Comparison of ENCODE assay signal across 9 cellular contexts in genomic region chr20:25281541-25281991, GRCh38.
DNase-seq lines count a peak whose midpoint lies in the region; ATAC-seq lines count a peak whose summit lies in the region.
"Had no signal": no experiment of that assay in that cellular context is flagged by ENCODE, and none has a peak within 500 bp of the region (broad histone marks: within the 10 kb centered on the region; RNA-seq: fewer than 3 reads in every experiment).

No MANE protein-coding gene starts in this region.

- DNase-seq in NCI-H2107 (lab: John Stamatoyannopoulos, UW) (peak; percentile 44), memory B cell (ENCODE audit: low spot score in 2 of 2) (peak; percentile 30 to 31), inferior parietal cortex (ENCODE audit: extremely low spot score) (no peak), HK-2 (ENCODE audit: unreplicated experiment) (no peak), NCI-H524 treated with DMSO at 0.1 percent for 48 hours (lab: John Stamatoyannopoulos, UW) (no peak)
- no peak for DNase-seq in stimulated activated CD4-positive, alpha-beta T cell treated with anti-CD3 and anti-CD28 coated beads, Interleukin-12 subunit alpha, Interleukin-12 subunit beta, amount 100 ng/mL, for 4 hours
- DNase-seq: activated CD4-positive, alpha-beta T cell treated with anti-CD3 and anti-CD28 coated beads, Interleukin-2, amount 50 U/mL, for 4 hours had no signal

- H3K27me3 Mint-ChIP-seq in memory B cell = no peaks in the 10 kb centered on the region

- H3K36me3 Mint-ChIP-seq in memory B cell = peaks cover 28% of the 10 kb centered on the region

- no peak overlapping the region for H3K27ac Mint-ChIP-seq in memory B cell

- peak; percentile 51 for ATAC-seq in GM18508 (IDR thresholded peaks at IDR 0.05; ENCODE audit: insufficient read depth, unreplicated experiment)
- peak; percentile 67 for ATAC-seq in HG02623 (IDR thresholded peaks at IDR 0.05; ENCODE audit: unreplicated experiment)
- peak; percentile 79 for ATAC-seq in memory B cell (ENCODE audit: low read depth)

- H3K9me3 Mint-ChIP-seq in memory B cell = no peaks in the 10 kb centered on the region

- peak overlapping the region; percentile 8 for H3K4me3 Mint-ChIP-seq in memory B cell

- H3K4me1 Mint-ChIP-seq in memory B cell = peaks cover 15% of the 10 kb centered on the region

Comparison
In these comparisons a context has a peak if more than half of its experiments do, and no peak if none do; other contexts are left out.
1. DNase-seq: peak in NCI-H2107 (single experiment) and memory B cell (2 of 2); none in inferior parietal cortex (single experiment), HK-2 (single experiment), stimulated activated CD4-positive, alpha-beta T cell treated with anti-CD3 and anti-CD28 coated beads, Interleukin-12 subunit alpha, Interleukin-12 subunit beta, amount 100 ng/mL, for 4 hours (single experiment) and NCI-H524 treated with DMSO at 0.1 percent for 48 hours (single experiment).
2. Peak in every context shown above with its lines, with median percentiles within 50 percentile points of each other: ATAC-seq.